In the genomic region with DNA sequence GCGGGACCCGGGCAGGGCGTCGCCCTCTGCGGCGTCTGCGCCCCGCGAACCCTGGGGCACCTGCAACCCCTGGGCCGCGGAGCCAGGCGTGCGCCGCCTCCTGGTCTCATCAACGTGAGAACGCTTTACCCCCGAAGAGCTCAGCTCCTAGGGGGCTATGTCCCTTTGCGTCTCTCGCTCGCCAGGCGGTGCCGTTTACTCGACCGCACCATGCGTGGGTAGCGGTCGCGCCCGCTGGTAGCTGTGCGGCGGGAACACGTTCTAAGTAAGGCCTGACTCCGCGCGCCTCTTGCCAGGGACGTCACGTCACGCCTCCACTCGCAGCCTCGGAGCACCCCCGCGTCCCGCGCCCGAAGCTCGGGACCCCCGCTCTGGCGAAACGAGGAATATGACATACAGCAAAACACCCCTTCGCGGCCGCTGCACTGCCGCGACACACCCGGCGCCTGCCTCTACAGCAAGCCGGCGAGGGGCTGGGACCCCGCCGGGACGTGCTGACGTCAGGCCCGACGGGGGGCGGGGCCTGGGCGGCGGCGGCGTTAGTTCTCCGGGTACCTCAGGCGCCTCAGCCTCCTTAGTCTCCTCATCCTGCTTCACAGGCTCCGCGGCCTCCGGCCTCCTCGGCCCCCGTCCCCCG, we compare ENCODE assay signal across 8 cellular contexts. TPM values are rescaled to one million over a fixed set of nuclear protein-coding genes. Genes with fewer than 3 reads are reported as not detected.
DNase-seq lines count a peak whose midpoint lies in the region; ATAC-seq and TF ChIP-seq lines count a peak whose summit lies in the region.

A gene with protein sequence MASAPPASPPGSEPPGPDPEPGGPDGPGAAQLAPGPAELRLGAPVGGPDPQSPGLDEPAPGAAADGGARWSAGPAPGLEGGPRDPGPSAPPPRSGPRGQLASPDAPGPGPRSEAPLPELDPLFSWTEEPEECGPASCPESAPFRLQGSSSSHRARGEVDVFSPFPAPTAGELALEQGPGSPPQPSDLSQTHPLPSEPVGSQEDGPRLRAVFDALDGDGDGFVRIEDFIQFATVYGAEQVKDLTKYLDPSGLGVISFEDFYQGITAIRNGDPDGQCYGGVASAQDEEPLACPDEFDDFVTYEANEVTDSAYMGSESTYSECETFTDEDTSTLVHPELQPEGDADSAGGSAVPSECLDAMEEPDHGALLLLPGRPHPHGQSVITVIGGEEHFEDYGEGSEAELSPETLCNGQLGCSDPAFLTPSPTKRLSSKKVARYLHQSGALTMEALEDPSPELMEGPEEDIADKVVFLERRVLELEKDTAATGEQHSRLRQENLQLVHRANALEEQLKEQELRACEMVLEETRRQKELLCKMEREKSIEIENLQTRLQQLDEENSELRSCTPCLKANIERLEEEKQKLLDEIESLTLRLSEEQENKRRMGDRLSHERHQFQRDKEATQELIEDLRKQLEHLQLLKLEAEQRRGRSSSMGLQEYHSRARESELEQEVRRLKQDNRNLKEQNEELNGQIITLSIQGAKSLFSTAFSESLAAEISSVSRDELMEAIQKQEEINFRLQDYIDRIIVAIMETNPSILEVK (plus strand): TSS at position 568 of the 637 bp plus-strand sequence. CDS start 358 bp downstream, outside the sequence.

- no peaks in the 10 kb centered on the region for H3K27me3 Mint-ChIP-seq in activated T-helper 17 cell treated with anti-CD3 and anti-CD28 coated beads, Interleukin-2, amount 50 U/mL, for 72 hours
- peaks cover 20% of the 10 kb centered on the region for H3K27me3 Mint-ChIP-seq in nephron (ENCODE audit: low read depth)
- H3K27me3 Mint-ChIP-seq in stimulated activated naive CD8-positive, alpha-beta T cell treated with anti-CD3 and anti-CD28 coated beads, Interleukin-15, Interleukin-2, amounts not matched to agents 100 ng/mL and 50 ng/mL, for 24 hours = peaks cover 12% of the 10 kb centered on the region

- DNase-seq in DMS53 (lab: John Stamatoyannopoulos, UW) = peak; percentile 84
- peak; percentile 79 for DNase-seq in Jurkat, Clone E6-1 (ENCODE audit: low read depth, low spot score)
- peak; percentile 75 for DNase-seq in RPMI7951 (ENCODE audit: low read depth)
- DNase-seq in fibroblast of peridontal ligament (ENCODE audit: extremely low read depth) = peak; percentile 60

- peak; percentile 86 for ATAC-seq in GM21528 (IDR thresholded peaks at IDR 0.05; ENCODE audit: low FRiP score, unreplicated experiment)
- ATAC-seq in activated T-helper 17 cell treated with anti-CD3 and anti-CD28 coated beads, Interleukin-2, amount 50 U/mL, for 72 hours (replicated peaks) = peak; percentile 97

- H3K4me3 ChIP-seq in Jurkat, Clone E6-1 (ENCODE audit: low read length) = peak within 1 kb of the TSS; percentile 67

- H3K36me3 Mint-ChIP-seq in activated T-helper 17 cell treated with anti-CD3 and anti-CD28 coated beads, Interleukin-2, amount 50 U/mL, for 72 hours (ENCODE audit: low read depth) = peaks cover 14% of the 10 kb centered on the region
- H3K36me3 Mint-ChIP-seq in nephron (ENCODE audit: low read depth) = peaks cover 21% of the 10 kb centered on the region
- H3K36me3 Mint-ChIP-seq in stimulated activated naive CD8-positive, alpha-beta T cell treated with anti-CD3 and anti-CD28 coated beads, Interleukin-15, Interleukin-2, amounts not matched to agents 100 ng/mL and 50 ng/mL, for 24 hours (ENCODE audit: low read depth) = no peaks in the 10 kb centered on the region

- H3K4me1 Mint-ChIP-seq in activated T-helper 17 cell treated with anti-CD3 and anti-CD28 coated beads, Interleukin-2, amount 50 U/mL, for 72 hours = peaks cover 16% of the 10 kb centered on the region
- H3K4me1 Mint-ChIP-seq in nephron = peaks cover 37% of the 10 kb centered on the region
- H3K4me1 Mint-ChIP-seq in stimulated activated naive CD8-positive, alpha-beta T cell treated with anti-CD3 and anti-CD28 coated beads, Interleukin-15, Interleukin-2, amounts not matched to agents 100 ng/mL and 50 ng/mL, for 24 hours (ENCODE audit: low read depth) = peaks cover 29% of the 10 kb centered on the region

- peak within 1 kb of the TSS; percentile 78 for H3K4me3 Mint-ChIP-seq in activated T-helper 17 cell treated with anti-CD3 and anti-CD28 coated beads, Interleukin-2, amount 50 U/mL, for 72 hours
- H3K4me3 Mint-ChIP-seq in nephron = peak within 1 kb of the TSS; percentile 90 to 94 (median 93)
- peak within 1 kb of the TSS; percentile 83 for H3K4me3 Mint-ChIP-seq in stimulated activated naive CD8-positive, alpha-beta T cell treated with anti-CD3 and anti-CD28 coated beads, Interleukin-15, Interleukin-2, amounts not matched to agents 100 ng/mL and 50 ng/mL, for 24 hours

- H3K9me3 Mint-ChIP-seq in activated T-helper 17 cell treated with anti-CD3 and anti-CD28 coated beads, Interleukin-2, amount 50 U/mL, for 72 hours = no peaks in the 10 kb centered on the region
- H3K9me3 Mint-ChIP-seq in nephron = no peaks in the 10 kb centered on the region
- H3K9me3 Mint-ChIP-seq in stimulated activated naive CD8-positive, alpha-beta T cell treated with anti-CD3 and anti-CD28 coated beads, Interleukin-15, Interleukin-2, amounts not matched to agents 100 ng/mL and 50 ng/mL, for 24 hours = no peaks in the 10 kb centered on the region

- TF ChIP-seq CTCF in nephron (IDR thresholded peaks at IDR 0.05; ENCODE audit: unreplicated experiment in 3 of 3) = peak in 1 of 3 experiments; percentile 22

- peak within 1 kb of the TSS; percentile 67 for H3K27ac Mint-ChIP-seq in activated T-helper 17 cell treated with anti-CD3 and anti-CD28 coated beads, Interleukin-2, amount 50 U/mL, for 72 hours
- H3K27ac Mint-ChIP-seq in nephron = peak within 1 kb of the TSS in 2 of 3 experiments; percentile 60 to 84
- peak within 1 kb of the TSS; percentile 61 for H3K27ac Mint-ChIP-seq in stimulated activated naive CD8-positive, alpha-beta T cell treated with anti-CD3 and anti-CD28 coated beads, Interleukin-15, Interleukin-2, amounts not matched to agents 100 ng/mL and 50 ng/mL, for 24 hours

RNA-seq across cellular contexts. Expression of the gene that starts here (rescaled TPM):
- polyA plus RNA-seq in Jurkat, Clone E6-1 (2012; ENCODE audit: insufficient read depth, insufficient read length) = 32.0 TPM
- 6.5 and 10.1 TPM in 2 replicates for total RNA-seq in RPMI7951 (2014; rRNA removed; shearing (Covaris generic))
- total RNA-seq in activated T-helper 17 cell treated with anti-CD3 and anti-CD28 coated beads, Interleukin-2, amount 50 U/mL, for 72 hours = 10 to 100 TPM; 26.9 to 28.3 TPM

Comparison
In these comparisons a context has a peak if more than half of its experiments do, and no peak if none do; other contexts are left out.
1. Peak in every context shown above with its lines: DNase-seq, ATAC-seq and H3K4me3 ChIP-seq.